ENCODE assay signal across 2 cellular contexts in the genomic region with DNA sequence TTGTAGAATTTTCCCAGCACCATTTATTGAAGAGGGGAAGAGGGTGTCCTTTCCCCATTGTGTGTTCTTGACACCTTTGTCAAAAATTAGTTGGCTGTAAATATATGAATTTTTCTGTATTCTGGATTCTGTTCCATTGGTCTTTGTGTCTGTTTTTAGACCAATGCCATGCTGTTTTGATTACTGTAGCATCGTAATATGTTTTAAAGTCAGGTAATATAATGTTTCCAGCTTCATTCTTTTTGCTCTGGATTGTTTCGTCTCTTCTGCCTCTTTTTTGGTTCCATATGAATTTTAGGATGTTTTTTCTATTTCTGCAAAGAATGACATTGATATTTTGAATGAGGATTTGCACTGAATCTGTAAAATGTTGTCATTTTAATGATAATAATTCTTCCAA.
TF ChIP-seq lines count a peak whose summit lies in the region.

No MANE protein-coding gene starts in this region.

TF ChIP-seq in HCT116, 20 proteins besides CTCF, POLR2A, EP300 and RAD21:
- no peak for TF ChIP-seq ATF3 (IDR thresholded peaks at IDR 0.05)
- peak; percentile 18; the same call in 1 of the 2 replicates for TF ChIP-seq CBX3 (IDR thresholded peaks at IDR 0.05; ENCODE audit: low read depth)

TF ChIP-seq in GM12878, 131 proteins besides CTCF, POLR2A, EP300 and RAD21:
- TF ChIP-seq ZNF217 (IDR thresholded peaks at IDR 0.05) (peak; percentile 63; the same call in 1 of the 2 replicates), KLF5 (IDR thresholded peaks at IDR 0.05; ENCODE audit: partially characterized antibody) (no peak), SMAD1 (IDR thresholded peaks at IDR 0.05; ENCODE audit: low read depth, partially characterized antibody) (no peak), SMARCA5 (IDR thresholded peaks at IDR 0.05) (0 out of 2 replicates have a peak, but pooled peaks have one; percentile 25)
